ENCODE assay signal across 1 cellular context in the genomic region with DNA sequence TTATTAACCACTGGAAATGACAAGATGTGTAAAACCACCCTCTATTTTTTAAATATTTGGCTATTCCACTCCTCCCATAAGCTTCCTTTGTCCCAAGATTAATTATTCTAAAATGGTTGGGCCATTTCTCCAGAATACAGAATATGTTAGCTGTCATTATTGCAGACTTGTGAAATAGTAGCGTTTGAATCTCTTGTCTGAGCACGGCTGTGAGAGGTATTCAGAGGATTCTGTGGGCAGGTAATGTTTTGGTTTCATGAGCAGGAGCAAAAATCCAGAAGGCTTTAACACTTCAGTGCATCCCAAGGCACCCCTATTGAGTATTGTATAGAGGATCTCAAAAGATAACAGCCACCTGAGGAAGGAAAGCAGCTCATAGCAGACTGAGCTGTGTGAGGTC.
TF ChIP-seq lines count a peak whose summit lies in the region.

No MANE protein-coding gene starts in this region.

TF ChIP-seq in A549, 52 proteins besides CTCF, POLR2A, EP300 and RAD21 (continued from another document):
- TF ChIP-seq, protein P1, sequence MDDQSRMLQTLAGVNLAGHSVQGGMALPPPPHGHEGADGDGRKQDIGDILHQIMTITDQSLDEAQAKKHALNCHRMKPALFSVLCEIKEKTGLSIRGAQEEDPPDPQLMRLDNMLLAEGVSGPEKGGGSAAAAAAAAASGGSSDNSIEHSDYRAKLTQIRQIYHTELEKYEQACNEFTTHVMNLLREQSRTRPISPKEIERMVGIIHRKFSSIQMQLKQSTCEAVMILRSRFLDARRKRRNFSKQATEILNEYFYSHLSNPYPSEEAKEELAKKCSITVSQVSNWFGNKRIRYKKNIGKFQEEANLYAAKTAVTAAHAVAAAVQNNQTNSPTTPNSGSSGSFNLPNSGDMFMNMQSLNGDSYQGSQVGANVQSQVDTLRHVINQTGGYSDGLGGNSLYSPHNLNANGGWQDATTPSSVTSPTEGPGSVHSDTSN (IDR thresholded peaks at IDR 0.05): no peak
- no peak for TF ChIP-seq EHF (CRISPR knock-in tag; IDR thresholded peaks at IDR 0.05)
